Comparison of ENCODE assay signal across 1 cellular context in genomic region chr1:3568815-3569435, GRCh38.
A peak's percentile ranks its signal among the peaks of the same experiment; 100 is the strongest.
TF ChIP-seq lines count a peak whose summit lies in the region.

No MANE protein-coding gene starts in this region.

TF ChIP-seq in HepG2, 621 proteins besides CTCF, POLR2A, EP300 and RAD21:
- no peak for TF ChIP-seq HMGXB3 (CRISPR knock-in tag; IDR thresholded peaks at IDR 0.05; ENCODE audit: borderline replicate concordance)
- TF ChIP-seq HNRNPL (IDR thresholded peaks at IDR 0.05; ENCODE audit: low read depth, low read length), result peak; percentile 66; the same call in 1 of the 2 replicates
